ENCODE assay signal across 1 cellular context in the genomic region with DNA sequence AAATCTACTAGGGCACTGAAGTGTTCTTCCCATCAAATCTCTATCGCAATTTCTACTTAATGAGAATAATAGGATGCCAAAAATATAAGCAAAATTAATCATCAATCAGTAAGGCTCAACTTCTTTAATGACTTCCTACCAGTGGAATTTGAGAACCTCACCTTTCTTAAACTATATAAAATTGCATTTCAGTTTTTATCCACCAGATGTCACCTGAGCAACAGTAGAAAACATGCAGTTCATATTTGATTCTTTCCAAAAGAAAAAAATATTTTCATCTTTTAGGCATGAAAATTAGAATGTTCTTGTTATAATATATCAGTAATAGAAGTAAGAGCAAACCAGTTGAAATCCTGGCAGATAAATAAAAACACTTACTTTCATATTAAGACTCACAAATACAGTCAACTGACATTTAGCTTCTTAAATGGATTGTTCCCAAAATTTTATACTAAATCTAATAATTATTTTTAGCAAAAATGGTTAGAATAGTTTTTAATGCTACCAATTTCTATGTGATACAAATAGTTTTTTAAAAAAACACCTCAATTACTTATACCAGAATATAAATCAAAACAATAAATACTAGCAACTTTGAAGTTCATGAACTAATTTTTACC.
TF ChIP-seq lines count a peak whose summit lies in the region.

No MANE protein-coding gene starts in this region.

TF ChIP-seq in HepG2, 621 proteins besides CTCF, POLR2A, EP300 and RAD21:
- TF ChIP-seq ZNF260 (CRISPR knock-in tag; IDR thresholded peaks at IDR 0.05; ENCODE audit: borderline replicate concordance, low read depth) (no peak), SIN3A (IDR thresholded peaks at IDR 0.05; ENCODE audit: borderline replicate concordance, low read depth, low read length) (no peak), STAG1 (CRISPR knock-in tag; IDR thresholded peaks at IDR 0.05) (peak; percentile 76), KLF11 (CRISPR knock-in tag; IDR thresholded peaks at IDR 0.05) (no peak), SMC3 (IDR thresholded peaks at IDR 0.05; ENCODE audit: low read length) (peak; percentile 67), HMG20B (CRISPR knock-in tag; conservative IDR thresholded peaks at IDR 0.05) (no peak), ZNF143 (CRISPR knock-in tag; IDR thresholded peaks at IDR 0.05) (no peak), ZNF101 (CRISPR knock-in tag; IDR thresholded peaks at IDR 0.05; ENCODE audit: borderline replicate concordance, low read depth) (no peak), ZNF713 (CRISPR knock-in tag; IDR thresholded peaks at IDR 0.05) (no peak)
- TF ChIP-seq, protein P1, sequence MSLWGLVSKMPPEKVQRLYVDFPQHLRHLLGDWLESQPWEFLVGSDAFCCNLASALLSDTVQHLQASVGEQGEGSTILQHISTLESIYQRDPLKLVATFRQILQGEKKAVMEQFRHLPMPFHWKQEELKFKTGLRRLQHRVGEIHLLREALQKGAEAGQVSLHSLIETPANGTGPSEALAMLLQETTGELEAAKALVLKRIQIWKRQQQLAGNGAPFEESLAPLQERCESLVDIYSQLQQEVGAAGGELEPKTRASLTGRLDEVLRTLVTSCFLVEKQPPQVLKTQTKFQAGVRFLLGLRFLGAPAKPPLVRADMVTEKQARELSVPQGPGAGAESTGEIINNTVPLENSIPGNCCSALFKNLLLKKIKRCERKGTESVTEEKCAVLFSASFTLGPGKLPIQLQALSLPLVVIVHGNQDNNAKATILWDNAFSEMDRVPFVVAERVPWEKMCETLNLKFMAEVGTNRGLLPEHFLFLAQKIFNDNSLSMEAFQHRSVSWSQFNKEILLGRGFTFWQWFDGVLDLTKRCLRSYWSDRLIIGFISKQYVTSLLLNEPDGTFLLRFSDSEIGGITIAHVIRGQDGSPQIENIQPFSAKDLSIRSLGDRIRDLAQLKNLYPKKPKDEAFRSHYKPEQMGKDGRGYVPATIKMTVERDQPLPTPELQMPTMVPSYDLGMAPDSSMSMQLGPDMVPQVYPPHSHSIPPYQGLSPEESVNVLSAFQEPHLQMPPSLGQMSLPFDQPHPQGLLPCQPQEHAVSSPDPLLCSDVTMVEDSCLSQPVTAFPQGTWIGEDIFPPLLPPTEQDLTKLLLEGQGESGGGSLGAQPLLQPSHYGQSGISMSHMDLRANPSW (CRISPR knock-in tag; IDR thresholded peaks at IDR 0.05; ENCODE audit: borderline replicate concordance) = no peak
- TF ChIP-seq, protein P2, sequence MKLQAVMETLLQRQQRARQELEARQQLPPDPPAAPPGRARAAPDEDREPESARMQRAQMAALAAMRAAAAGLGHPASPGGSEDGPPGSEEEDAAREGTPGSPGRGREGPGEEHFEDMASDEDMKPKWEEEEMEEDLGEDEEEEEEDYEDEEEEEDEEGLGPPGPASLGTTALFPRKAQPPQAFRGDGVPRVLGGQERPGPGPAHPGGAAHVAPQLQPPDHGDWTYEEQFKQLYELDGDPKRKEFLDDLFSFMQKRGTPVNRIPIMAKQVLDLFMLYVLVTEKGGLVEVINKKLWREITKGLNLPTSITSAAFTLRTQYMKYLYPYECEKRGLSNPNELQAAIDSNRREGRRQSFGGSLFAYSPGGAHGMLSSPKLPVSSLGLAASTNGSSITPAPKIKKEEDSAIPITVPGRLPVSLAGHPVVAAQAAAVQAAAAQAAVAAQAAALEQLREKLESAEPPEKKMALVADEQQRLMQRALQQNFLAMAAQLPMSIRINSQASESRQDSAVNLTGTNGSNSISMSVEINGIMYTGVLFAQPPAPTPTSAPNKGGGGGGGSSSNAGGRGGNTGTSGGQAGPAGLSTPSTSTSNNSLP (IDR thresholded peaks at IDR 0.05; ENCODE audit: low read depth, low read length) = 0 out of 2 replicates have a peak, but pooled peaks have one; percentile 26
